ENCODE assay signal across 3 cellular contexts in the genomic region with DNA sequence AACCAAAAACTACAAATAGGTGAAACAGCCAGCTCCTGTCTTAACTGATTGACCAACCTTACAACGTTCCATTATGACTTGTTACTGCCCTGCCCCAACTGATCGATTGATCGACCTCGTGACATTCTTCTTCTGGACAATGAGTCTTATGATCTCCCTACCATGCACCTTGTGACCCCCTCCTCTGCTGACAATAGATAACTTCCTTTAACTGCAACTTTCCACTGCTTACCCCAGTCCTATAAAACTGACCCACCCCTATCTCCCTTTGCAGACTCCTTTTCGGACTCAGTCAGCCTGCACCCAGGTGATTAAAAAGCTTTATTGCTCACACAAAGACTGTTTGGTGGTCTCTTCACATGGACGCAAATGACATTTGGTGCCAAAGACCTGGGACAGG. TPM values are rescaled to one million over a fixed set of nuclear protein-coding genes. Genes with fewer than 3 reads are reported as not detected.
"Had no signal": no experiment of that assay in that cellular context is flagged by ENCODE, and none has a peak within 500 bp of the region (broad histone marks: within the 10 kb centered on the region; RNA-seq: fewer than 3 reads in every experiment).

No MANE protein-coding gene starts in this region.

RNA-seq across cellular contexts. Expression of a gene that starts 11.8 kb away (rescaled TPM):
- total RNA-seq: HT-29, IMR-90 had no signal
- polyA plus RNA-seq: IgD-negative memory B cell, IMR-90 had no signal

RNA-seq across cellular contexts. Expression of a gene that starts 43.4 kb away (rescaled TPM):
- total RNA-seq: IMR-90 had no signal
- polyA plus RNA-seq: IMR-90 had no signal
